In genomic region chr14:75661499-75661814, GRCh38 we compare ENCODE assay signal across 8 cellular contexts. TPM values are rescaled to one million over a fixed set of nuclear protein-coding genes. Genes with fewer than 3 reads are reported as not detected.
DNase-seq lines count a peak whose midpoint lies in the region; ATAC-seq and TF ChIP-seq lines count a peak whose summit lies in the region.

No MANE protein-coding gene starts in this region.

- CTCF ChIA-PET in CD8-positive, alpha-beta T cell (lab: Charles Lee), result interaction anchor here (2.5 kb wide), 1 partner anchor 84 kb away, joined by 27 read pairs; the partner anchor contains the start of gene FLVCR2

- H3K9me2 ChIP-seq in MM.1S (replicated peaks; ENCODE audit: insufficient read depth, low read length), result no peaks in the 10 kb centered on the region

- H3K27ac ChIP-seq in CD8-positive, alpha-beta T cell (ENCODE audit: low read depth, low read length), result peak overlapping the region; percentile 93
- H3K27ac ChIP-seq in MM.1S (ENCODE audit: low read length) (peak overlapping the region; percentile 73; the same call in 1 of the 2 replicates), endodermal cell (ENCODE audit: low read depth, low read length) (peak overlapping the region; percentile 88)

- H3K4me3 Mint-ChIP-seq in CD8-positive, alpha-beta T cell, result peak overlapping the region; percentile 98
- H3K4me3 Mint-ChIP-seq in endodermal cell, result peak overlapping the region; percentile 92

- peaks cover 36% of the 10 kb centered on the region for H3K36me3 Mint-ChIP-seq in CD8-positive, alpha-beta T cell
- peaks cover 14% of the 10 kb centered on the region for H3K36me3 Mint-ChIP-seq in endodermal cell (ENCODE audit: low read depth)

- peak overlapping the region; percentile 74 for H2AFZ ChIP-seq in MM.1S (ENCODE audit: low read length)
- H2AFZ ChIP-seq in neuron (ENCODE audit: low read depth, low read length), result peak overlapping the region; percentile 94

- peaks cover 36% of the 10 kb centered on the region for H3K4me1 Mint-ChIP-seq in CD8-positive, alpha-beta T cell (ENCODE audit: low read depth)
- peaks cover 7% of the 10 kb centered on the region for H3K4me1 Mint-ChIP-seq in endodermal cell

- ATAC-seq in CD8-positive, alpha-beta T cell, result no peak
- ATAC-seq in GM21526 (IDR thresholded peaks at IDR 0.05; ENCODE audit: low FRiP score, unreplicated experiment) (no peak), GM18873 (IDR thresholded peaks at IDR 0.05; ENCODE audit: low FRiP score, unreplicated experiment) (no peak), HG03039 (IDR thresholded peaks at IDR 0.05; ENCODE audit: unreplicated experiment) (no peak), GM21576 (IDR thresholded peaks at IDR 0.05; ENCODE audit: unreplicated experiment) (no peak)

- intact Hi-C loops in CD8-positive, alpha-beta T cell (cut with DNase I, micrococcal nuclease), result loop anchor here (1.0 to 10.0 kb wide), 13 partner anchors 139 to 1443 kb away; partner anchors contain the start of genes EIF2B2 (in 2 of the 2), IFT43 (in 2 of the 2), ISCA2 (in 2 of the 2) and NPC2 (in 2 of the 2)

- no peaks in the 10 kb centered on the region for H3K9me3 Mint-ChIP-seq in CD8-positive, alpha-beta T cell
- no peaks in the 10 kb centered on the region for H3K9me3 Mint-ChIP-seq in endodermal cell

- H3K27ac Mint-ChIP-seq in CD8-positive, alpha-beta T cell, result peak overlapping the region; percentile 97
- peak overlapping the region; percentile 98 for H3K27ac Mint-ChIP-seq in endodermal cell

- H3K9me3 ChIP-seq in CD8-positive, alpha-beta T cell (ENCODE audit: low read length), result no peaks in the 10 kb centered on the region
- H3K9me3 ChIP-seq in MM.1S (replicated peaks; ENCODE audit: insufficient read depth, low read length), result no peaks in the 10 kb centered on the region
- H3K9me3 ChIP-seq in endodermal cell (ENCODE audit: control insufficient read depth, low read length), result no peaks in the 10 kb centered on the region
- H3K9me3 ChIP-seq in neuron (ENCODE audit: low read length), result no peaks in the 10 kb centered on the region

- peaks cover 15% of the 10 kb centered on the region for H3K79me2 ChIP-seq in MM.1S (ENCODE audit: low read length)

- H3K36me3 ChIP-seq in CD8-positive, alpha-beta T cell (ENCODE audit: insufficient read depth, low read length), result no peaks in the 10 kb centered on the region
- no peaks in the 10 kb centered on the region for H3K36me3 ChIP-seq in MM.1S (replicated peaks; ENCODE audit: insufficient read depth, low read length)
- peaks cover 41% of the 10 kb centered on the region for H3K36me3 ChIP-seq in endodermal cell (ENCODE audit: control insufficient read depth, insufficient read depth, low read length)
- peaks cover 30% of the 10 kb centered on the region for H3K36me3 ChIP-seq in neuron (ENCODE audit: insufficient read depth, low read length)

- no peak for TF ChIP-seq CTCF in CD8-positive, alpha-beta T cell (IDR thresholded peaks at IDR 0.05)
- TF ChIP-seq CTCF in MM.1S (IDR thresholded peaks at IDR 0.05; ENCODE audit: low read length) (no peak), endodermal cell (conservative IDR thresholded peaks at IDR 0.05) (no peak)

- H3K27me3 Mint-ChIP-seq in CD8-positive, alpha-beta T cell (ENCODE audit: low read depth), result no peaks in the 10 kb centered on the region
- H3K27me3 Mint-ChIP-seq in endodermal cell (ENCODE audit: insufficient read depth), result no peaks in the 10 kb centered on the region

- peaks cover 10% of the 10 kb centered on the region for H3K4me1 ChIP-seq in CD8-positive, alpha-beta T cell (ENCODE audit: insufficient read depth, low read length)
- H3K4me1 ChIP-seq in MM.1S (ENCODE audit: low read length) (no peaks in the 10 kb centered on the region), endodermal cell (ENCODE audit: control insufficient read depth, insufficient read depth, low read length) (no peaks in the 10 kb centered on the region), neuron (ENCODE audit: insufficient read depth, low read length) (peaks cover 15% of the 10 kb centered on the region)

- no peaks in the 10 kb centered on the region for H3K27me3 ChIP-seq in CD8-positive, alpha-beta T cell (ENCODE audit: insufficient read depth, low read length)
- H3K27me3 ChIP-seq in MM.1S (replicated peaks; ENCODE audit: insufficient read depth, low read length), result no peaks in the 10 kb centered on the region
- no peaks in the 10 kb centered on the region for H3K27me3 ChIP-seq in endodermal cell (ENCODE audit: control insufficient read depth, insufficient read depth, low read length, poor library complexity, severe bottlenecking)
- H3K27me3 ChIP-seq in neuron (ENCODE audit: insufficient read depth, low read length), result no peaks in the 10 kb centered on the region

- peak overlapping the region; percentile 86 for H3K4me3 ChIP-seq in CD8-positive, alpha-beta T cell (ENCODE audit: low read depth, low read length)
- H3K4me3 ChIP-seq in MM.1S (ENCODE audit: low read length) (peak overlapping the region; percentile 88), endodermal cell (ENCODE audit: low read length) (peak overlapping the region; percentile 99), neuron (ENCODE audit: low read length) (peak overlapping the region; percentile 93)

- peak overlapping the region; percentile 81 for H3K9ac ChIP-seq in MM.1S (ENCODE audit: low read length)
- peak overlapping the region; percentile 95 for H3K9ac ChIP-seq in endodermal cell (ENCODE audit: extremely low read depth, low read length, poor library complexity, severe bottlenecking)

- H4K20me1 ChIP-seq in MM.1S (ENCODE audit: insufficient read depth, low read length), result no peaks in the 10 kb centered on the region

- 0 to 1% methylated on average over 9 to 18 of the region's 18 CpGs for WGBS in endodermal cell (ENCODE audit: insufficient coverage in 1 of 2, insufficient read length in 1 of 2), 2 experiments

- H3F3A ChIP-seq in MM.1S (ENCODE audit: insufficient read depth, low read length), result no peaks in the 10 kb centered on the region

- peak overlapping the region; percentile 64 for H3K4me2 ChIP-seq in MM.1S (ENCODE audit: low read depth, low read length)

- POLR2A ChIA-PET in CD8-positive, alpha-beta T cell (lab: Charles Lee), result interaction anchor here (0.9 to 1.8 kb wide), 2 partner anchors 84 to 491 kb away, joined by 3 to 5 read pairs; no protein-coding TSS in a partner anchor

- DNase-seq in CD8-positive, alpha-beta T cell, result no peak
- DNase-seq in MM.1S (no peak), endodermal cell (no peak)

RNA-seq across cellular contexts. Expression of gene TTLL5, which starts 0.4 kb away (rescaled TPM):
- 10 to 100 TPM; 17.6 to 17.7 TPM for total RNA-seq in CD8-positive, alpha-beta T cell
- total RNA-seq in endodermal cell, result 10 to 100 TPM; 50.5 to 54.2 TPM
- 22.0 TPM for polyA plus RNA-seq in endodermal cell (2013, experiment 1 of 2)
- polyA plus RNA-seq in endodermal cell (2013, experiment 2 of 2), result 22.6 TPM

RNA-seq across cellular contexts. Expression of gene ERG28, which starts 0.8 kb away (rescaled TPM):
- 1 to 10 TPM; 6.6 to 6.7 TPM for total RNA-seq in CD8-positive, alpha-beta T cell
- total RNA-seq in endodermal cell, result 10 to 100 TPM; 32.2 to 36.3 TPM
- polyA plus RNA-seq in endodermal cell (2013, experiment 1 of 2), result 39.3 TPM
- 39.0 TPM for polyA plus RNA-seq in endodermal cell (2013, experiment 2 of 2)

Comparison
In these comparisons a context has a peak if more than half of its experiments do, and no peak if none do; other contexts are left out.
1. RNA of gene ERG28, which starts 0.8 kb away (total RNA-seq): 32.2 to 36.3 TPM in endodermal cell; 6.6 to 6.7 TPM in CD8-positive, alpha-beta T cell; every median in the first group is over 4 times any median in the second.
2. Peak in every context shown above with its lines, with median percentiles within 50 percentile points of each other: H3K27ac ChIP-seq and H3K4me3 ChIP-seq.